ENCODE assay signal across 10 cellular contexts in the genomic region with DNA sequence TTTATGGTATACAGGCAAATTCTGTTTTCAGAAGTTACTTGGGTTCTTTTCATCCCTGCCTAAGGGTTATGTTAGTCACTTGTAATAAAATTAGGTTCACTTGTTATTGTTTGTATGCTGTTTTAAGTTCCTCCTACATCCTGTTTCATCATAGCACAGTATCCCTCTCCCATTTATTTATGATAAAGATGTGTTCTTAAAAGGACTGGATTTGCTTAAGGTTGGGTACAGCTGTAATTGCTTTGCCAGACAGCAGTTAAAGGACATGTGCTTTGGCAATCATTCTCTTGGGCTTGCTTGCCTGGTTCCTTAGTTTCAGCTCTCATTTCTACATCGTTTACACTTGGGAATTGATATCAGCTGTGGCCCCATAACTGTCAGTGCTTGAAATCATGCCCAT. TPM values are rescaled to one million over a fixed set of nuclear protein-coding genes. Genes with fewer than 3 reads are reported as not detected.
A peak's percentile ranks its signal among the peaks of the same experiment; 100 is the strongest.
DNase-seq lines count a peak whose midpoint lies in the region; ATAC-seq and TF ChIP-seq lines count a peak whose summit lies in the region.
"Had no signal": no experiment of that assay in that cellular context is flagged by ENCODE, and none has a peak within 500 bp of the region (broad histone marks: within the 10 kb centered on the region; RNA-seq: fewer than 3 reads in every experiment).

No MANE protein-coding gene starts in this region.

- H3K4me1 ChIP-seq in body of pancreas, result peaks cover 27% of the 10 kb centered on the region

- no peak for TF ChIP-seq CTCF in body of pancreas (IDR thresholded peaks at IDR 0.05)
- no peak for TF ChIP-seq CTCF in nephron progenitor cell (IDR thresholded peaks at IDR 0.05)

- WGBS in body of pancreas, 2 donors, result 7 to 18% methylated on average over 1 of the region's 1 CpG

- no peak overlapping the region for H3K27ac ChIP-seq in body of pancreas
- H3K27ac ChIP-seq: parathyroid adenoma had no signal

- H3K9me3 ChIP-seq in body of pancreas, result no peaks in the 10 kb centered on the region

- H3K4me1 Mint-ChIP-seq in nephron progenitor cell, result peaks cover 30% of the 10 kb centered on the region

- H3K4me3 ChIP-seq in body of pancreas, result no peak overlapping the region

- intact Hi-C loops in body of pancreas (cut with DNase I), result no loop called here

- no peak overlapping the region for H3K4me3 Mint-ChIP-seq in nephron progenitor cell

- H3K27me3 Mint-ChIP-seq in nephron progenitor cell (ENCODE audit: low read depth, poor library complexity), result no peaks in the 10 kb centered on the region

- peak; percentile 27 for ATAC-seq in HG03432 (IDR thresholded peaks at IDR 0.05; ENCODE audit: unreplicated experiment)
- ATAC-seq in body of pancreas, result peak; percentile 47
- ATAC-seq in GM18519 (IDR thresholded peaks at IDR 0.05; ENCODE audit: low FRiP score, unreplicated experiment), result no peak
- ATAC-seq in GM18907 (IDR thresholded peaks at IDR 0.05; ENCODE audit: unreplicated experiment), result no peak

- TF ChIP-seq POLR2A in body of pancreas (IDR thresholded peaks at IDR 0.05), result no peak

- peaks cover 41% of the 10 kb centered on the region for H3K36me3 Mint-ChIP-seq in nephron progenitor cell (ENCODE audit: low read depth)

- peak; percentile 8 for DNase-seq in NCI-H1105 treated with DMSO at 0.1 percent for 48 hours (lab: John Stamatoyannopoulos, UW)
- DNase-seq in NCI-H1105 (lab: John Stamatoyannopoulos, UW), result no peak
- no peak for DNase-seq in body of pancreas
- DNase-seq in nephron progenitor cell, result no peak
- no peak for DNase-seq in NCI-H748 treated with DMSO at 0.1 percent for 48 hours (lab: John Stamatoyannopoulos, UW)
- DNase-seq: stimulated activated naive CD4-positive, alpha-beta T cell treated with Interleukin-2 at 50 U/mL for 16 hours had no signal

- peak overlapping the region; percentile 43 for H3K27ac Mint-ChIP-seq in nephron progenitor cell

- H3K9me3 Mint-ChIP-seq in nephron progenitor cell, result no peaks in the 10 kb centered on the region

- no peaks in the 10 kb centered on the region for H3K27me3 ChIP-seq in body of pancreas

- H3K36me3 ChIP-seq in body of pancreas (replicated peaks in 1 of 2; ENCODE audit: insufficient read depth in 1 of 2, low read depth in 2 of 2), result no peaks in the 10 kb centered on the region

RNA-seq across cellular contexts. Expression of a gene that starts 11.7 kb away (rescaled TPM):
- 10 to 100 TPM; 36.3 to 47.5 TPM for total RNA-seq in body of pancreas

Comparison
In these comparisons a context has a peak if more than half of its experiments do, and no peak if none do; other contexts are left out.
1. ATAC-seq: peak in HG03432 (single experiment) and body of pancreas (single experiment); none in GM18519 (single experiment) and GM18907 (single experiment).